8 cellular contexts compared by ENCODE assay signal in genomic region chr16:89863741-89864391, GRCh38. TPM values are rescaled to one million over a fixed set of nuclear protein-coding genes. Genes with fewer than 3 reads are reported as not detected.
DNase-seq lines count a peak whose midpoint lies in the region; ATAC-seq and TF ChIP-seq lines count a peak whose summit lies in the region.

No MANE protein-coding gene starts in this region.

- H3K4me3 ChIP-seq in stomach: no peak overlapping the region

- TF ChIP-seq CTCF in stomach (IDR thresholded peaks at IDR 0.05): no peak

- intact Hi-C loops in left ventricle myocardium superior (cut with micrococcal nuclease) (no loop called here), stomach (cut with DNase I; ENCODE audit: low total_unique reads) (loop anchor here (5.0 to 10.0 kb wide), 2 partner anchors 47 to 159 kb away; partner anchors contain the start of genes FANCA and SPATA2L)

- peaks cover 0 to 29% (median 6%) of the 10 kb centered on the region in 4 donors for H3K36me3 ChIP-seq in stomach

- no peaks in the 10 kb centered on the region for H3K27me3 ChIP-seq in stomach

- peaks cover 0 to 30% (median 11%) of the 10 kb centered on the region in 4 donors for H3K4me1 ChIP-seq in stomach

- peak; percentile 20 for DNase-seq in activated CD4-positive, alpha-beta T cell treated with anti-CD3 and anti-CD28 coated beads for 1 hour
- DNase-seq in activated CD4-positive, alpha-beta T cell treated with anti-CD3 and anti-CD28 coated beads, Interleukin-2, amount 50 U/mL, for 4 hours: no peak
- peak; percentile 82 for DNase-seq in activated effector memory CD4-positive, alpha-beta T cell treated with anti-CD3 and anti-CD28 coated beads, Interleukin-2, amount 50 U/mL, for 16 hours
- DNase-seq in left ventricle myocardium superior (peak; percentile 59), stomach (no peak), putamen (ENCODE audit: low spot score) (no peak)
- no peak for DNase-seq in effector CD8-positive, alpha-beta T cell (lab: John Stamatoyannopoulos, UW)

- ATAC-seq in HG03432 (IDR thresholded peaks at IDR 0.05; ENCODE audit: unreplicated experiment) (peak; percentile 60), left ventricle myocardium superior (peak; percentile 60)

- peak overlapping the region; percentile 9 to 76 (median 36) for H3K27ac ChIP-seq in stomach

- no peak for TF ChIP-seq EP300 in stomach (IDR thresholded peaks at IDR 0.05)

- H3K9me3 ChIP-seq in stomach: peaks cover 0 to 11% (median 8%) of the 10 kb centered on the region in 4 donors

- WGBS in stomach, 5 donors: 60 to 77% (median 68%) methylated on average over 17 of the region's 17 CpGs

- TF ChIP-seq POLR2A in stomach (IDR thresholded peaks at IDR 0.05): no peak

RNA-seq across cellular contexts. Expression of gene TCF25, which starts 9.5 kb away (rescaled TPM):
- total RNA-seq in left ventricle myocardium superior (86.3 TPM), stomach (100 to 1,000 TPM; 132 to 748 (median 335) TPM)
- 100 to 1,000 TPM; 124 to 276 (median 146) TPM for polyA plus RNA-seq in stomach

RNA-seq across cellular contexts. Expression of gene SPIRE2, which starts 35.6 kb away (rescaled TPM):
- total RNA-seq in left ventricle myocardium superior (0.77 TPM), stomach (100 to 1,000 TPM in 1 of 5 donors, 10 to 100 TPM in 4; 17.3 to 230 (median 35.5) TPM)
- 10 to 100 TPM in 1 of 3 donors, 1 to 10 TPM in 2; 3.9 to 26.0 (median 6.5) TPM for polyA plus RNA-seq in stomach

RNA-seq across cellular contexts. Expression of gene FANCA, which starts 47.4 kb away (rescaled TPM):
- total RNA-seq in left ventricle myocardium superior (1.2 TPM), stomach (100 to 1,000 TPM in 2 of 5 donors, 10 to 100 TPM in 3; 10.7 to 276 (median 29.3) TPM)
- 10 to 100 TPM in 1 of 3 donors, 1 to 10 TPM in 2; 3.8 to 10.4 (median 6.1) TPM for polyA plus RNA-seq in stomach

RNA-seq across cellular contexts. Expression of gene MC1R, which starts 54.8 kb away (rescaled TPM):
- total RNA-seq in left ventricle myocardium superior (1.1 TPM), stomach (10 to 100 TPM in 1 of 5 donors, 1 to 10 TPM in 4; 1.3 to 11.3 (median 6.7) TPM)
- polyA plus RNA-seq in stomach: 1 to 10 TPM; 1.4 to 3.9 (median 1.8) TPM

RNA-seq across cellular contexts. Expression of gene TUBB3, which starts 59.3 kb away (rescaled TPM):
- total RNA-seq in left ventricle myocardium superior (1.8 TPM), stomach (10 to 100 TPM in 1 of 5 donors, 1 to 10 TPM in 1, under 1 TPM in 1, not detected in 2; 0.29 to 14.5 (median 1.0) TPM)
- 1 to 10 TPM; 2.4 to 8.2 (median 5.0) TPM for polyA plus RNA-seq in stomach

Comparison
In these comparisons a context has a peak if more than half of its experiments do, and no peak if none do; other contexts are left out.
1. DNase-seq: peak in activated CD4-positive, alpha-beta T cell treated with anti-CD3 and anti-CD28 coated beads for 1 hour (single experiment), activated effector memory CD4-positive, alpha-beta T cell treated with anti-CD3 and anti-CD28 coated beads, Interleukin-2, amount 50 U/mL, for 16 hours (single experiment) and left ventricle myocardium superior (single experiment); none in activated CD4-positive, alpha-beta T cell treated with anti-CD3 and anti-CD28 coated beads, Interleukin-2, amount 50 U/mL, for 4 hours (0 of 2), stomach (single experiment), effector CD8-positive, alpha-beta T cell (single experiment) and putamen (single experiment).
2. RNA of gene SPIRE2, which starts 35.6 kb away (total RNA-seq): 17.3 to 230 TPM in stomach; 0.77 TPM in left ventricle myocardium superior (single experiment); every median in the first group is over 10 times any median in the second.